In genomic region chr1:200442537-200443169, GRCh38 we compare ENCODE assay signal across 20 cellular contexts.
"Had no signal": no experiment of that assay in that cellular context is flagged by ENCODE, and none has a peak within 500 bp of the region (broad histone marks: within the 10 kb centered on the region; RNA-seq: fewer than 3 reads in every experiment).

No MANE protein-coding gene starts in this region.

- H3K27ac Mint-ChIP-seq: activated B cell treated with CpG ODN at 0.5 μM for 24 hours; activated CD4-positive, alpha-beta memory T cell treated with anti-CD3 and anti-CD28 coated beads, Interleukin-2, amount 10 ng/mL, durations not matched to agents 7 days and 5 days; activated CD8-positive, alpha-beta memory T cell treated with anti-CD3 and anti-CD28 coated beads, Interleukin-2, amount 10 ng/mL, durations not matched to agents 7 days and 5 days; activated naive CD8-positive, alpha-beta T cell treated with anti-CD3 and anti-CD28 coated beads, Interleukin-2, amount 10 ng/mL, durations not matched to agents 7 days and 5 days; activated T-helper 17 cell treated with anti-CD3 and anti-CD28 coated beads, Interleukin-2, amount 50 U/mL, for 72 hours; effector memory CD8-positive, alpha-beta T cell; nephron had no signal

- H3K9me3 ChIP-seq: body of pancreas, stomach, upper lobe of left lung had no signal

- H3K4me1 ChIP-seq: body of pancreas, upper lobe of left lung had no signal

- H3K4me3 ChIP-seq: body of pancreas, skin epidermis, stomach, upper lobe of left lung had no signal

- ATAC-seq: activated CD8-positive, alpha-beta memory T cell treated with anti-CD3 and anti-CD28 coated beads, Interleukin-2, amount 10 ng/mL, durations not matched to agents 7 days and 5 days; activated T-helper 17 cell treated with anti-CD3 and anti-CD28 coated beads, Interleukin-2, amount 50 U/mL, for 72 hours; body of pancreas; effector memory CD8-positive, alpha-beta T cell had no signal

- H3K9me3 Mint-ChIP-seq: activated B cell treated with CpG ODN at 0.5 μM for 24 hours; activated naive CD8-positive, alpha-beta T cell treated with anti-CD3 and anti-CD28 coated beads, Interleukin-2, amount 10 ng/mL, durations not matched to agents 7 days and 5 days; activated T-helper 17 cell treated with anti-CD3 and anti-CD28 coated beads, Interleukin-2, amount 50 U/mL, for 72 hours; effector memory CD8-positive, alpha-beta T cell had no signal

- H3K36me3 ChIP-seq: stomach, upper lobe of left lung had no signal

- H3K4me3 Mint-ChIP-seq: activated B cell treated with CpG ODN at 0.5 μM for 24 hours; activated CD4-positive, alpha-beta memory T cell treated with anti-CD3 and anti-CD28 coated beads, Interleukin-2, amount 10 ng/mL, durations not matched to agents 7 days and 5 days; activated CD8-positive, alpha-beta memory T cell treated with anti-CD3 and anti-CD28 coated beads, Interleukin-2, amount 10 ng/mL, durations not matched to agents 7 days and 5 days; activated naive CD8-positive, alpha-beta T cell treated with anti-CD3 and anti-CD28 coated beads, Interleukin-2, amount 10 ng/mL, durations not matched to agents 7 days and 5 days; activated T-helper 17 cell treated with anti-CD3 and anti-CD28 coated beads, Interleukin-2, amount 50 U/mL, for 72 hours; effector memory CD8-positive, alpha-beta T cell; nephron had no signal

- H3K27me3 ChIP-seq: body of pancreas, stomach, upper lobe of left lung had no signal

- DNase-seq: activated B cell treated with CpG ODN at 0.5 μM for 24 hours; activated CD4-positive, alpha-beta memory T cell treated with anti-CD3 and anti-CD28 coated beads, Interleukin-2, amount 10 ng/mL, durations not matched to agents 7 days and 5 days; activated CD4-positive, alpha-beta T cell treated with anti-CD3 and anti-CD28 coated beads for 4 hours; activated CD8-positive, alpha-beta memory T cell treated with anti-CD3 and anti-CD28 coated beads, Interleukin-2, amount 10 ng/mL, durations not matched to agents 7 days and 5 days; activated naive CD4-positive, alpha-beta T cell; activated naive CD8-positive, alpha-beta T cell treated with anti-CD3 and anti-CD28 coated beads, Interleukin-2, amount 10 ng/mL, durations not matched to agents 7 days and 5 days; activated T-cell treated with anti-CD3 and anti-CD28 coated beads, Interleukin-2, amount 50 U/mL, for 1 hour; body of pancreas; caudate nucleus; effector memory CD8-positive, alpha-beta T cell; foreskin melanocyte; glutamatergic neuron; midbrain; stimulated activated CD4-positive, alpha-beta T cell treated with anti-CD3 and anti-CD28 coated beads, Interleukin-4, amount 100 ng/mL, for 1 hour; stomach; T-helper 2 cell; upper lobe of left lung had no signal

- H3K27me3 Mint-ChIP-seq: activated B cell treated with CpG ODN at 0.5 μM for 24 hours; activated CD4-positive, alpha-beta memory T cell treated with anti-CD3 and anti-CD28 coated beads, Interleukin-2, amount 10 ng/mL, durations not matched to agents 7 days and 5 days; activated naive CD8-positive, alpha-beta T cell treated with anti-CD3 and anti-CD28 coated beads, Interleukin-2, amount 10 ng/mL, durations not matched to agents 7 days and 5 days; activated T-helper 17 cell treated with anti-CD3 and anti-CD28 coated beads, Interleukin-2, amount 50 U/mL, for 72 hours; effector memory CD8-positive, alpha-beta T cell had no signal

- H3K36me3 Mint-ChIP-seq: activated naive CD8-positive, alpha-beta T cell treated with anti-CD3 and anti-CD28 coated beads, Interleukin-2, amount 10 ng/mL, durations not matched to agents 7 days and 5 days had no signal

- H3K27ac ChIP-seq: body of pancreas, skin epidermis, stomach, upper lobe of left lung had no signal
